ENCODE assay signal across 20 cellular contexts in genomic region chr1:32960342-32960741, GRCh38. TPM values are rescaled to one million over a fixed set of nuclear protein-coding genes. Genes with fewer than 3 reads are reported as not detected.
DNase-seq lines count a peak whose midpoint lies in the region; ATAC-seq and TF ChIP-seq lines count a peak whose summit lies in the region.
"Had no signal": no experiment of that assay in that cellular context is flagged by ENCODE, and none has a peak within 500 bp of the region (broad histone marks: within the 10 kb centered on the region; RNA-seq: fewer than 3 reads in every experiment).

No MANE protein-coding gene starts in this region.

- POLR2A ChIA-PET in activated CD8-positive, alpha-beta T cell treated with anti-CD3 and anti-CD28 coated beads, Interleukin-2, amount 10 ng/mL, durations not matched to agents 7 days and 5 days (lab: Charles Lee) = interaction anchor here (2.5 kb wide), 1 partner anchor 21 kb away, joined by 9 read pairs; no protein-coding TSS in a partner anchor
- POLR2A ChIA-PET in activated CD8-positive, alpha-beta T cell treated with anti-CD3 and anti-CD28 coated beads for 36 hours (lab: Charles Lee) = interaction anchor here (0.7 to 1.0 kb wide), 3 partner anchors 9 to 62 kb away, joined by 3 to 5 read pairs (median 3); no protein-coding TSS in a partner anchor

- intact Hi-C loops in activated CD8-positive, alpha-beta T cell treated with anti-CD3 and anti-CD28 coated beads for 36 hours (cut with micrococcal nuclease) = loop anchor here (5.0 kb wide), 1 partner anchor 42 kb away; no protein-coding TSS in a partner anchor
- intact Hi-C loops in dorsolateral prefrontal cortex (cut with DNase I) = loop anchor here (10.0 kb wide), 1 partner anchor 124 kb away; the partner anchor contains the start of gene AZIN2 (in 2 of the 2)

- CTCF ChIA-PET in activated CD8-positive, alpha-beta T cell treated with anti-CD3 and anti-CD28 coated beads, Interleukin-2, amount 10 ng/mL, durations not matched to agents 7 days and 5 days (lab: Charles Lee) = interaction anchor here (1.6 kb wide), 1 partner anchor 47 kb away, joined by 5 read pairs; no protein-coding TSS in a partner anchor
- CTCF ChIA-PET in activated CD8-positive, alpha-beta T cell treated with anti-CD3 and anti-CD28 coated beads for 36 hours (lab: Charles Lee) = interaction anchor here (1.6 kb wide), 1 partner anchor 20 kb away, joined by 5 read pairs; no protein-coding TSS in a partner anchor

- H3K36me3 ChIP-seq in OCI-LY1 (ENCODE audit: insufficient read depth, low read length) = no peaks in the 10 kb centered on the region

- H3K9me3 ChIP-seq in OCI-LY1 (ENCODE audit: low read length) = no peaks in the 10 kb centered on the region
- H3K9me3 ChIP-seq: A549, mucosa of descending colon had no signal

- peaks cover 19% of the 10 kb centered on the region; the same call in 1 of the 2 replicates for H3K79me2 ChIP-seq in OCI-LY1 (ENCODE audit: insufficient read depth, low read length)

- H3K4me1 Mint-ChIP-seq in activated CD8-positive, alpha-beta T cell treated with anti-CD3 and anti-CD28 coated beads, Interleukin-2, amount 10 ng/mL, durations not matched to agents 7 days and 5 days (ENCODE audit: low read depth) = peaks cover 56% of the 10 kb centered on the region
- peaks cover 51% of the 10 kb centered on the region for H3K4me1 Mint-ChIP-seq in activated CD8-positive, alpha-beta T cell treated with anti-CD3 and anti-CD28 coated beads for 36 hours (ENCODE audit: low read depth)
- H3K4me1 Mint-ChIP-seq in stimulated activated naive B cell treated with anti-CD40 and anti-IgM and Interleukin-4, amounts not matched to agents 10 μg/mL and 1 μg/mL and 100 μg/mL, for 72 hours = peaks cover 45 to 72% of the 10 kb centered on the region in 2 donors

- no peak overlapping the region; the same call in 1 of the 2 replicates for H3K9ac ChIP-seq in OCI-LY1 (ENCODE audit: low read length)

- H4K20me1 ChIP-seq in OCI-LY1 (ENCODE audit: insufficient read depth, low read length) = no peaks in the 10 kb centered on the region

- TF ChIP-seq CTCF in activated CD8-positive, alpha-beta T cell treated with anti-CD3 and anti-CD28 coated beads for 36 hours (IDR thresholded peaks at IDR 0.05) = no peak
- no peak for TF ChIP-seq CTCF in OCI-LY1 (IDR thresholded peaks at IDR 0.05; ENCODE audit: low read length)
- no peak for TF ChIP-seq CTCF in dorsolateral prefrontal cortex (IDR thresholded peaks at IDR 0.05 in 54 of 56, conservative IDR thresholded peaks at IDR 0.05 in 2 of 56; ENCODE audit: low read depth in 1 of 56, partially characterized antibody in 56 of 56)

- H3K27ac Mint-ChIP-seq in activated CD8-positive, alpha-beta T cell treated with anti-CD3 and anti-CD28 coated beads, Interleukin-2, amount 10 ng/mL, durations not matched to agents 7 days and 5 days = peak overlapping the region; percentile 49
- H3K27ac Mint-ChIP-seq in activated CD8-positive, alpha-beta T cell treated with anti-CD3 and anti-CD28 coated beads for 36 hours = no peak overlapping the region
- no peak overlapping the region for H3K27ac Mint-ChIP-seq in stimulated activated naive B cell treated with anti-CD40 and anti-IgM and Interleukin-4, amounts not matched to agents 10 μg/mL and 1 μg/mL and 100 μg/mL, for 72 hours
- H3K27ac Mint-ChIP-seq: activated naive CD4-positive, alpha-beta T cell treated with anti-CD3 and anti-CD28 coated beads, Interleukin-2, amount 10 ng/mL, durations not matched to agents 7 days and 5 days; endodermal cell had no signal

- H3K4me2 ChIP-seq in OCI-LY1 (ENCODE audit: low read length) = peak overlapping the region; percentile 27; the same call in 1 of the 2 replicates

- ATAC-seq in activated CD8-positive, alpha-beta T cell treated with anti-CD3 and anti-CD28 coated beads, Interleukin-2, amount 10 ng/mL, durations not matched to agents 7 days and 5 days = no peak
- ATAC-seq in activated CD8-positive, alpha-beta T cell treated with anti-CD3 and anti-CD28 coated beads for 36 hours = no peak
- no peak for ATAC-seq in stimulated activated naive B cell treated with anti-CD40 and anti-IgM and Interleukin-4, amounts not matched to agents 10 μg/mL and 1 μg/mL and 100 μg/mL, for 72 hours (replicated peaks)
- no peak for ATAC-seq in HG02798 (IDR thresholded peaks at IDR 0.05; ENCODE audit: poor library complexity, unreplicated experiment)
- ATAC-seq: A549, left lobe of liver, mucosa of descending colon, SK-N-SH treated with all-trans-retinoic acid at 6 μM for 48 hours had no signal

- H3K4me3 Mint-ChIP-seq in activated CD8-positive, alpha-beta T cell treated with anti-CD3 and anti-CD28 coated beads, Interleukin-2, amount 10 ng/mL, durations not matched to agents 7 days and 5 days = no peak overlapping the region
- no peak overlapping the region for H3K4me3 Mint-ChIP-seq in activated CD8-positive, alpha-beta T cell treated with anti-CD3 and anti-CD28 coated beads for 36 hours
- H3K4me3 Mint-ChIP-seq in stimulated activated naive B cell treated with anti-CD40 and anti-IgM and Interleukin-4, amounts not matched to agents 10 μg/mL and 1 μg/mL and 100 μg/mL, for 72 hours = peak overlapping the region; percentile 48 to 52
- H3K4me3 Mint-ChIP-seq: activated naive CD4-positive, alpha-beta T cell treated with anti-CD3 and anti-CD28 coated beads, Interleukin-2, amount 10 ng/mL, durations not matched to agents 7 days and 5 days; endodermal cell had no signal

- H2AFZ ChIP-seq in OCI-LY1 (ENCODE audit: low read length) = no peak overlapping the region

- H3K27me3 Mint-ChIP-seq in activated CD8-positive, alpha-beta T cell treated with anti-CD3 and anti-CD28 coated beads, Interleukin-2, amount 10 ng/mL, durations not matched to agents 7 days and 5 days (ENCODE audit: low read depth) = no peaks in the 10 kb centered on the region
- H3K27me3 Mint-ChIP-seq in activated CD8-positive, alpha-beta T cell treated with anti-CD3 and anti-CD28 coated beads for 36 hours = no peaks in the 10 kb centered on the region
- H3K27me3 Mint-ChIP-seq in stimulated activated naive B cell treated with anti-CD40 and anti-IgM and Interleukin-4, amounts not matched to agents 10 μg/mL and 1 μg/mL and 100 μg/mL, for 72 hours = no peaks in the 10 kb centered on the region
- H3K27me3 Mint-ChIP-seq: activated naive CD4-positive, alpha-beta T cell treated with anti-CD3 and anti-CD28 coated beads, Interleukin-2, amount 10 ng/mL, durations not matched to agents 7 days and 5 days had no signal

- H3F3A ChIP-seq in OCI-LY1 (ENCODE audit: insufficient read depth, low read length) = 0 out of 2 replicates have a peak, but pooled peaks cover 4% of the 10 kb centered on the region

- H3K9me2 ChIP-seq in OCI-LY1 (ENCODE audit: low read depth, low read length) = no peaks in the 10 kb centered on the region

- H3K27me3 ChIP-seq in OCI-LY1 (ENCODE audit: insufficient read depth, low read length) (no peaks in the 10 kb centered on the region), dorsolateral prefrontal cortex (no peaks in the 10 kb centered on the region)

- peaks cover 8% of the 10 kb centered on the region for H3K36me3 Mint-ChIP-seq in activated CD8-positive, alpha-beta T cell treated with anti-CD3 and anti-CD28 coated beads, Interleukin-2, amount 10 ng/mL, durations not matched to agents 7 days and 5 days (ENCODE audit: low read depth)
- no peaks in the 10 kb centered on the region for H3K36me3 Mint-ChIP-seq in activated CD8-positive, alpha-beta T cell treated with anti-CD3 and anti-CD28 coated beads for 36 hours (ENCODE audit: low read depth)
- peaks cover 10 to 13% of the 10 kb centered on the region in 2 donors for H3K36me3 Mint-ChIP-seq in stimulated activated naive B cell treated with anti-CD40 and anti-IgM and Interleukin-4, amounts not matched to agents 10 μg/mL and 1 μg/mL and 100 μg/mL, for 72 hours

- no peaks in the 10 kb centered on the region for H3K9me3 Mint-ChIP-seq in activated CD8-positive, alpha-beta T cell treated with anti-CD3 and anti-CD28 coated beads, Interleukin-2, amount 10 ng/mL, durations not matched to agents 7 days and 5 days (ENCODE audit: insufficient read depth)
- H3K9me3 Mint-ChIP-seq in activated CD8-positive, alpha-beta T cell treated with anti-CD3 and anti-CD28 coated beads for 36 hours = no peaks in the 10 kb centered on the region
- H3K9me3 Mint-ChIP-seq in stimulated activated naive B cell treated with anti-CD40 and anti-IgM and Interleukin-4, amounts not matched to agents 10 μg/mL and 1 μg/mL and 100 μg/mL, for 72 hours = no peaks in the 10 kb centered on the region
- H3K9me3 Mint-ChIP-seq: activated naive CD4-positive, alpha-beta T cell treated with anti-CD3 and anti-CD28 coated beads, Interleukin-2, amount 10 ng/mL, durations not matched to agents 7 days and 5 days; endodermal cell had no signal

- H3K27ac ChIP-seq in OCI-LY1 (ENCODE audit: low read depth, low read length, poor library complexity, severe bottlenecking) = peak overlapping the region; percentile 32
- peak overlapping the region in 52 of 59 donors; percentile 12 to 80 (median 56) for H3K27ac ChIP-seq in dorsolateral prefrontal cortex
- H3K27ac ChIP-seq: A549, RWPE1 had no signal

- H3K4me1 ChIP-seq in OCI-LY1 (ENCODE audit: insufficient read depth, low read length, severe bottlenecking) = peaks cover 72% of the 10 kb centered on the region

- no peak for DNase-seq in activated CD8-positive, alpha-beta T cell treated with anti-CD3 and anti-CD28 coated beads, Interleukin-2, amount 10 ng/mL, durations not matched to agents 7 days and 5 days
- DNase-seq in activated CD8-positive, alpha-beta T cell treated with anti-CD3 and anti-CD28 coated beads for 36 hours = no peak
- no peak for DNase-seq in dorsolateral prefrontal cortex
- no peak for DNase-seq in stimulated activated naive B cell treated with anti-CD40 and anti-IgM and Interleukin-4, amounts not matched to agents 10 μg/mL and 1 μg/mL and 100 μg/mL, for 72 hours
- no peak for DNase-seq in anterior cingulate cortex (lab: John Stamatoyannopoulos, UW)
- DNase-seq in NCI-H748 treated with DMSO at 0.1 percent for 48 hours (lab: John Stamatoyannopoulos, UW) = no peak
- DNase-seq: activated CD4-positive, alpha-beta T cell treated with anti-CD3 and anti-CD28 coated beads for 4 hours; activated naive CD4-positive, alpha-beta T cell treated with anti-CD3 and anti-CD28 coated beads, Interleukin-2, amount 10 ng/mL, durations not matched to agents 7 days and 5 days; endodermal cell; GDM1; mucosa of descending colon; NCI-H1417 treated with DMSO at 0.1 percent for 48 hours; NCI-H524; stimulated activated CD4-positive, alpha-beta T cell treated with anti-CD3 and anti-CD28 coated beads, Interleukin-4, amount 100 ng/mL, for 4 hours had no signal

- no peak overlapping the region for H3K4me3 ChIP-seq in OCI-LY1 (ENCODE audit: low read depth, low read length, poor library complexity, severe bottlenecking)
- H3K4me3 ChIP-seq in dorsolateral prefrontal cortex = peak overlapping the region in 13 of 59 donors; percentile 3 to 92 (median 26)
- H3K4me3 ChIP-seq: A549, mucosa of descending colon had no signal

RNA-seq across cellular contexts. Expression of gene RNF19B, which starts 4.3 kb away (rescaled TPM):
- total RNA-seq in activated CD8-positive, alpha-beta T cell treated with anti-CD3 and anti-CD28 coated beads, Interleukin-2, amount 10 ng/mL, durations not matched to agents 7 days and 5 days = 10 to 100 TPM; 14.0 to 15.8 TPM
- 10 to 100 TPM; 10.6 to 10.9 TPM for total RNA-seq in activated CD8-positive, alpha-beta T cell treated with anti-CD3 and anti-CD28 coated beads for 36 hours
- total RNA-seq in dorsolateral prefrontal cortex = 10 to 100 TPM; 19.7 to 42.6 (median 28.7) TPM

RNA-seq across cellular contexts. Expression of gene TMEM54, which starts 59.2 kb away (rescaled TPM):
- total RNA-seq in activated CD8-positive, alpha-beta T cell treated with anti-CD3 and anti-CD28 coated beads, Interleukin-2, amount 10 ng/mL, durations not matched to agents 7 days and 5 days = not detected
- 1 to 10 TPM; 1.3 to 1.9 TPM for total RNA-seq in activated CD8-positive, alpha-beta T cell treated with anti-CD3 and anti-CD28 coated beads for 36 hours
- total RNA-seq in dorsolateral prefrontal cortex = 10 to 100 TPM; 16.8 to 69.5 (median 35.8) TPM

Comparison
In these comparisons a context has a peak if more than half of its experiments do, and no peak if none do; other contexts are left out.
1. H3K4me3 Mint-ChIP-seq: peak in stimulated activated naive B cell treated with anti-CD40 and anti-IgM and Interleukin-4, amounts not matched to agents 10 μg/mL and 1 μg/mL and 100 μg/mL, for 72 hours (2 of 2); none in activated CD8-positive, alpha-beta T cell treated with anti-CD3 and anti-CD28 coated beads, Interleukin-2, amount 10 ng/mL, durations not matched to agents 7 days and 5 days (single experiment) and activated CD8-positive, alpha-beta T cell treated with anti-CD3 and anti-CD28 coated beads for 36 hours (single experiment).
2. RNA of gene TMEM54, which starts 59.2 kb away (total RNA-seq): 16.8 to 69.5 TPM in dorsolateral prefrontal cortex; 1.3 to 1.9 TPM in activated CD8-positive, alpha-beta T cell treated with anti-CD3 and anti-CD28 coated beads for 36 hours and not detected in activated CD8-positive, alpha-beta T cell treated with anti-CD3 and anti-CD28 coated beads, Interleukin-2, amount 10 ng/mL, durations not matched to agents 7 days and 5 days; every median in the first group is over 4 times any median in the second.